ENCODE assay signal across 1 cellular context in genomic region chr2:144490017-144490416, GRCh38.
TF ChIP-seq lines count a peak whose summit lies in the region.

No MANE protein-coding gene starts in this region.

TF ChIP-seq in K562, 482 proteins besides CTCF, POLR2A, EP300 and RAD21 (continued from another document):
- no peak for TF ChIP-seq RREB1 (CRISPR knock-in tag; IDR thresholded peaks at IDR 0.05)
- no peak for TF ChIP-seq ELK1 (CRISPR knock-in tag; IDR thresholded peaks at IDR 0.05)
- TF ChIP-seq PHF8 (IDR thresholded peaks at IDR 0.05; ENCODE audit: borderline replicate concordance, low read length), result no peak
- no peak for TF ChIP-seq EHMT2 (IDR thresholded peaks at IDR 0.05)
- no peak for TF ChIP-seq E2F6 (IDR thresholded peaks at IDR 0.05; ENCODE audit: borderline replicate concordance in 1 of 2, extremely low read depth in 1 of 2, insufficient read depth in 1 of 2, insufficient read length in 1 of 2, low read depth in 1 of 2, low read length in 1 of 2, poor library complexity in 1 of 2, severe bottlenecking in 1 of 2)
- TF ChIP-seq ZNF584 (CRISPR knock-in tag; IDR thresholded peaks at IDR 0.05; ENCODE audit: low read depth), result no peak
